Comparison of ENCODE assay signal across 26 cellular contexts in the genomic region with DNA sequence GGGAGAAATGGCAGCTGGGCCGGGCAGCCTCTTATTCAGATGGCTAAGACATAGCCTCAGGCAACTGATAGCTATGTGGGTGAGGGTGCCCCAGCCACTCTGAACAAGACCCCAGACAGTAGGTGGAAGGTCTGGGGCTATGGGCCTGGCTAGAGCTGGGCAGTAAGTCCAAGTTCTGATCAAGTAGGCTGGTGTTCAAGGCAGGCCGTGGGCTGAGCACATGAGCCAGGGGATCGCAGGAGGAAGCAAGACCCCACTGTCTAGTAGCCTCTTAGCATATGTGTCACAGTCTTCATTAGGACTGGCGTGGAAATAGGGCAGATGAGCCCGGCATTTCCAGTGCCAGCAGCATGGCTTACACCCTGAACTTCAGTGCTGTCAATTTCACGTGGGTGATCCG.
"Had no signal": no experiment of that assay in that cellular context is flagged by ENCODE, and none has a peak within 500 bp of the region (broad histone marks: within the 10 kb centered on the region; RNA-seq: fewer than 3 reads in every experiment).

No MANE protein-coding gene starts in this region.

- H3K4me2 ChIP-seq: hepatocyte, neural progenitor cell had no signal

- H3K36me3 ChIP-seq: gastroesophageal sphincter, heart left ventricle, neural progenitor cell, sigmoid colon, suprapubic skin, transverse colon, vagina had no signal

- H3K4me3 ChIP-seq: dorsolateral prefrontal cortex, gastroesophageal sphincter, heart left ventricle, hepatocyte, neural progenitor cell, psoas muscle, sigmoid colon, suprapubic skin, transverse colon, vagina had no signal

- H3K27me3 ChIP-seq: foreskin keratinocyte, gastroesophageal sphincter, heart left ventricle, hepatocyte, neural progenitor cell, sigmoid colon, suprapubic skin, transverse colon, vagina had no signal

- H3K9me3 ChIP-seq: gastroesophageal sphincter, heart left ventricle, psoas muscle, sigmoid colon, suprapubic skin, transverse colon, vagina had no signal

- H3K27ac ChIP-seq: dorsolateral prefrontal cortex, epithelial cell of prostate, foreskin keratinocyte, gastroesophageal sphincter, heart left ventricle, hepatocyte, neural progenitor cell, psoas muscle, sigmoid colon, suprapubic skin, transverse colon, vagina had no signal

- H3K79me2 ChIP-seq: hepatocyte had no signal

- H3K9ac ChIP-seq: neural progenitor cell had no signal

- ATAC-seq: esophagus mucosa; foreskin keratinocyte; gastroesophageal sphincter; left lobe of liver; naive thymus-derived CD4-positive, alpha-beta T cell; psoas muscle; right cardiac atrium; stimulated activated memory B cell treated with anti-CD40 and anti-IgM and Interleukin-4, amounts not matched to agents 10 μg/mL and 1 μg/mL and 100 μg/mL, for 72 hours had no signal

- H2AFZ ChIP-seq: hepatocyte, neural progenitor cell had no signal

- FAIRE-seq: kidney had no signal

- DNase-seq: dorsolateral prefrontal cortex; effector CD8-positive, alpha-beta T cell; endodermal cell; foreskin keratinocyte; heart left ventricle; kidney; mesendoderm; midbrain; naive thymus-derived CD4-positive, alpha-beta T cell; nucleus accumbens; posterior cingulate gyrus; psoas muscle; right cardiac atrium; sigmoid colon; stimulated activated CD4-positive, alpha-beta T cell treated with anti-CD3 and anti-CD28 coated beads, Interleukin-2, amount 100 ng/mL, for 24 hours; stimulated activated CD4-positive, alpha-beta T cell treated with anti-CD3 and anti-CD28 coated beads, Interleukin-4, amount 100 ng/mL, for 24 hours; transverse colon had no signal
